In genomic region chr2:240825476-240825875, GRCh38 we compare ENCODE assay signal across 24 cellular contexts.
"Had no signal": no experiment of that assay in that cellular context is flagged by ENCODE, and none has a peak within 500 bp of the region (broad histone marks: within the 10 kb centered on the region; RNA-seq: fewer than 3 reads in every experiment).

No MANE protein-coding gene starts in this region.

- H3K4me3 Mint-ChIP-seq: activated CD4-positive, alpha-beta memory T cell treated with anti-CD3 and anti-CD28 coated beads for 36 hours; activated CD4-positive, alpha-beta T cell treated with anti-CD3 and anti-CD28 coated beads for 36 hours; activated CD4-positive, alpha-beta T cell treated with anti-CD3 and anti-CD28 coated beads, Interleukin-2, amount 10 ng/mL, durations not matched to agents 24 days and 14 days; activated naive CD4-positive, alpha-beta T cell treated with anti-CD3 and anti-CD28 coated beads, Interleukin-2, amount 10 ng/mL, durations not matched to agents 7 days and 5 days; activated naive CD8-positive, alpha-beta T cell; activated T-cell treated with anti-CD3 and anti-CD28 coated beads, Interleukin-2, amount 50 U/mL, for 24 hours; activated T-cell treated with anti-CD3 and anti-CD28 coated beads, Interleukin-2, amount 50 U/mL, for 72 hours had no signal

- H3K9me3 Mint-ChIP-seq: activated CD4-positive, alpha-beta memory T cell treated with anti-CD3 and anti-CD28 coated beads for 36 hours; activated CD4-positive, alpha-beta T cell treated with anti-CD3 and anti-CD28 coated beads, Interleukin-2, amount 10 ng/mL, durations not matched to agents 24 days and 14 days; activated naive CD4-positive, alpha-beta T cell treated with anti-CD3 and anti-CD28 coated beads, Interleukin-2, amount 10 ng/mL, durations not matched to agents 7 days and 5 days; activated T-cell treated with anti-CD3 and anti-CD28 coated beads, Interleukin-2, amount 50 U/mL, for 24 hours; activated T-cell treated with anti-CD3 and anti-CD28 coated beads, Interleukin-2, amount 50 U/mL, for 72 hours had no signal

- FAIRE-seq: astrocyte, colon, frontal cortex had no signal

- H3K27ac Mint-ChIP-seq: activated CD4-positive, alpha-beta memory T cell treated with anti-CD3 and anti-CD28 coated beads for 36 hours; activated CD4-positive, alpha-beta T cell treated with anti-CD3 and anti-CD28 coated beads for 36 hours; activated CD4-positive, alpha-beta T cell treated with anti-CD3 and anti-CD28 coated beads, Interleukin-2, amount 10 ng/mL, durations not matched to agents 24 days and 14 days; activated naive CD4-positive, alpha-beta T cell treated with anti-CD3 and anti-CD28 coated beads, Interleukin-2, amount 10 ng/mL, durations not matched to agents 7 days and 5 days; activated naive CD8-positive, alpha-beta T cell; activated T-cell treated with anti-CD3 and anti-CD28 coated beads, Interleukin-2, amount 50 U/mL, for 24 hours; activated T-cell treated with anti-CD3 and anti-CD28 coated beads, Interleukin-2, amount 50 U/mL, for 72 hours had no signal

- H3K36me3 Mint-ChIP-seq: activated CD4-positive, alpha-beta memory T cell treated with anti-CD3 and anti-CD28 coated beads for 36 hours; activated naive CD4-positive, alpha-beta T cell treated with anti-CD3 and anti-CD28 coated beads, Interleukin-2, amount 10 ng/mL, durations not matched to agents 7 days and 5 days; activated naive CD8-positive, alpha-beta T cell had no signal

- DNase-seq: activated CD4-positive, alpha-beta memory T cell treated with anti-CD3 and anti-CD28 coated beads for 36 hours; activated CD4-positive, alpha-beta T cell treated with anti-CD3 and anti-CD28 coated beads for 36 hours; activated CD4-positive, alpha-beta T cell treated with anti-CD3 and anti-CD28 coated beads, Interleukin-2, amount 10 ng/mL, durations not matched to agents 24 days and 14 days; activated CD4-positive, CD25-positive, alpha-beta regulatory T cell; activated CD4-positive, CD25-positive, alpha-beta regulatory T cell treated with anti-CD3 and anti-CD28 coated beads, Interleukin-2, amount 50 U/mL, for 72 hours; activated CD8-positive, alpha-beta memory T cell treated with anti-CD3 and anti-CD28 coated beads for 24 hours; activated gamma-delta T cell; activated naive CD4-positive, alpha-beta T cell; activated naive CD4-positive, alpha-beta T cell treated with anti-CD3 and anti-CD28 coated beads, Interleukin-2, amount 10 ng/mL, durations not matched to agents 7 days and 5 days; activated T-cell treated with anti-CD3 and anti-CD28 coated beads for 4 hours; activated T-cell treated with anti-CD3 and anti-CD28 coated beads, Interleukin-2, amount 50 U/mL, for 24 hours; activated T-cell treated with anti-CD3 and anti-CD28 coated beads, Interleukin-2, amount 50 U/mL, for 72 hours; amniotic stem cell; anterior cingulate cortex; caudate nucleus; effector CD8-positive, alpha-beta T cell; foreskin fibroblast; head of caudate nucleus; T-helper 2 cell had no signal

- ATAC-seq: activated CD4-positive, alpha-beta T cell treated with anti-CD3 and anti-CD28 coated beads for 36 hours; activated T-cell treated with anti-CD3 and anti-CD28 coated beads, Interleukin-2, amount 50 U/mL, for 72 hours; esophagus mucosa had no signal
